ENCODE assay signal across 21 cellular contexts in genomic region chr12:12158858-12159257, GRCh38.
DNase-seq lines count a peak whose midpoint lies in the region; ATAC-seq and TF ChIP-seq lines count a peak whose summit lies in the region.
"Had no signal": no experiment of that assay in that cellular context is flagged by ENCODE, and none has a peak within 500 bp of the region (broad histone marks: within the 10 kb centered on the region; RNA-seq: fewer than 3 reads in every experiment).

No MANE protein-coding gene starts in this region.

- POLR2A ChIA-PET in naive thymus-derived CD8-positive, alpha-beta T cell (lab: Charles Lee), result no interaction called here

- no peak overlapping the region for H4K91ac ChIP-seq in H9 (ENCODE audit: insufficient read length, low read depth, low read length)

- H3K36me3 ChIP-seq in left lung, result peaks cover 0 to 10% of the 10 kb centered on the region in 2 donors
- peaks cover 2 to 4% (median 4%) of the 10 kb centered on the region in 3 donors for H3K36me3 ChIP-seq in skeletal muscle tissue (ENCODE audit: control insufficient read depth in 3 of 3, insufficient read depth in 3 of 3, low read length in 3 of 3)

- ATAC-seq in left lung, result peak; percentile 33
- ATAC-seq in naive thymus-derived CD8-positive, alpha-beta T cell, result no peak
- ATAC-seq: A549 had no signal

- H3K9ac ChIP-seq in H9 (ENCODE audit: extremely low read depth, insufficient read length, low read length) (no peak overlapping the region), skeletal muscle tissue (ENCODE audit: low read depth in 1 of 3, low read length in 3 of 3) (no peak overlapping the region)

- no peaks in the 10 kb centered on the region for H4K20me1 ChIP-seq in H9 (ENCODE audit: control insufficient read depth, insufficient read depth, insufficient read length)

- H3K4me3 ChIP-seq in fibroblast of pulmonary artery (replicated peaks; ENCODE audit: low read depth, low read length) (no peak overlapping the region), left lung (no peak overlapping the region), skeletal muscle tissue (ENCODE audit: low read length in 3 of 3) (no peak overlapping the region)
- H3K4me3 ChIP-seq: A549 had no signal

- H2BK12ac ChIP-seq in H9 (ENCODE audit: insufficient read length, low read depth, low read length), result no peak overlapping the region

- H3K18ac ChIP-seq in H9 (ENCODE audit: insufficient read length, low read depth, low read length), result no peak overlapping the region

- no peak overlapping the region for H2BK120ac ChIP-seq in H9 (ENCODE audit: low read depth, low read length, poor library complexity, severe bottlenecking)

- no peak overlapping the region for H3K4me3 Mint-ChIP-seq in H9
- H3K4me3 Mint-ChIP-seq in naive thymus-derived CD8-positive, alpha-beta T cell, result no peak overlapping the region

- H3K27me3 ChIP-seq in H9 (ENCODE audit: insufficient read depth, low read length), result no peaks in the 10 kb centered on the region
- H3K27me3 ChIP-seq in left lung, result no peaks in the 10 kb centered on the region
- H3K27me3 ChIP-seq in skeletal muscle tissue (ENCODE audit: control insufficient read depth in 3 of 3, insufficient read depth in 3 of 3, low read length in 3 of 3), result no peaks in the 10 kb centered on the region

- peaks cover 19 to 69% (median 52%) of the 10 kb centered on the region in 3 experiments; a peak in 6 of 7 replicates for H3K36me3 Mint-ChIP-seq in H9 (ENCODE audit: insufficient read depth in 1 of 3, low read depth in 3 of 3)
- peaks cover 0 to 84% (median 29%) of the 10 kb centered on the region in 3 donors for H3K36me3 Mint-ChIP-seq in naive thymus-derived CD8-positive, alpha-beta T cell

- no peak overlapping the region for H2BK5ac ChIP-seq in H9 (ENCODE audit: insufficient read length, low read length)

- H2AK5ac ChIP-seq in H9 (ENCODE audit: insufficient read length, low read length), result no peak overlapping the region

- H3K23ac ChIP-seq in H9 (ENCODE audit: insufficient read length, low read depth, low read length), result no peak overlapping the region

- DNase-seq in H9 (no peak), fibroblast of pulmonary artery (ENCODE audit: low read depth) (peak; percentile 61), left lung (no peak), DMS153 (lab: John Stamatoyannopoulos, UW) (no peak)
- DNase-seq in stimulated activated CD4-positive, alpha-beta T cell treated with anti-CD3 and anti-CD28 coated beads, Interleukin-4, amount 100 ng/mL, for 24 hours, result no peak
- DNase-seq in naive thymus-derived CD8-positive, alpha-beta T cell, result no peak
- no peak for DNase-seq in stimulated activated CD4-positive, alpha-beta T cell treated with anti-CD3 and anti-CD28 coated beads, Interleukin-12 subunit alpha, Interleukin-12 subunit beta, amount 100 ng/mL, for 4 hours
- DNase-seq: COR-L47; IMR-90; Karpas-422; MM.1S; NCI-H1105; NCI-H1694; NCI-H2107; NCI-H226; NCI-H69; NK-92 treated with Interleukin-12 subunit alpha and Interleukin-12 subunit beta, amount 100 ng/mL, for 24 hours; SIG-M5 had no signal

- H4K8ac ChIP-seq in H9 (replicated peaks; ENCODE audit: insufficient read length, low read depth, low read length), result no peak overlapping the region

- H3K4ac ChIP-seq in H9 (ENCODE audit: low read depth, low read length), result no peak overlapping the region

- H3K4me2 ChIP-seq in H9 (ENCODE audit: insufficient read depth, insufficient read length, low read length), result no peak overlapping the region
- H3K4me2 ChIP-seq: A549 had no signal

- H3K23me2 ChIP-seq in H9 (ENCODE audit: insufficient read length, low read depth, low read length, poor library complexity, severe bottlenecking), result no peaks in the 10 kb centered on the region

- H3K79me2 ChIP-seq in H9 (ENCODE audit: insufficient read depth, low read length), result no peaks in the 10 kb centered on the region

- H3K9me3 ChIP-seq in H9 (ENCODE audit: control insufficient read depth, low read depth, low read length) (no peaks in the 10 kb centered on the region), left lung (no peaks in the 10 kb centered on the region), skeletal muscle tissue (ENCODE audit: control insufficient read depth in 3 of 3, low read length in 3 of 3) (no peaks in the 10 kb centered on the region)
- H3K9me3 ChIP-seq: A549 had no signal

- no peak overlapping the region for H2BK15ac ChIP-seq in H9 (ENCODE audit: low read depth, low read length)

- H3K56ac ChIP-seq in H9 (ENCODE audit: insufficient read length, low read depth, low read length), result no peak overlapping the region

- intact Hi-C loops in left lung (cut with DNase I), result no loop called here

- no peak overlapping the region for H3K14ac ChIP-seq in H9 (ENCODE audit: insufficient read depth, low read length)

- peak overlapping the region in 2 of 3 experiments; percentile 39 to 49; a peak in 2 of 7 replicates for H3K27ac Mint-ChIP-seq in H9
- no peak overlapping the region for H3K27ac Mint-ChIP-seq in naive thymus-derived CD8-positive, alpha-beta T cell

- H3K4me1 Mint-ChIP-seq in H9, result no peaks in the 10 kb centered on the region
- H3K4me1 Mint-ChIP-seq in naive thymus-derived CD8-positive, alpha-beta T cell, result peaks cover 0 to 2% (median 0%) of the 10 kb centered on the region in 4 donors

- no peak overlapping the region for H2BK20ac ChIP-seq in H9 (ENCODE audit: low read depth, low read length, poor library complexity, severe bottlenecking)

- H3K9me3 Mint-ChIP-seq in H9, result no peaks in the 10 kb centered on the region
- H3K9me3 Mint-ChIP-seq in naive thymus-derived CD8-positive, alpha-beta T cell, result no peaks in the 10 kb centered on the region

- H2AFZ ChIP-seq in H9 (ENCODE audit: low read length), result no peak overlapping the region

- TF ChIP-seq CTCF in H9 (conservative IDR thresholded peaks at IDR 0.05), result no peak
- TF ChIP-seq CTCF in fibroblast of pulmonary artery (IDR thresholded peaks at IDR 0.05; ENCODE audit: low read length, missing control alignments), result no peak
- no peak for TF ChIP-seq CTCF in left lung (IDR thresholded peaks at IDR 0.05)

- no peak overlapping the region for H4K5ac ChIP-seq in H9 (ENCODE audit: insufficient read length, low read depth, low read length)

- WGBS in H9 (ENCODE audit: extremely low coverage, insufficient read length, low lambda C conversion rate), result no CpG with 5 or more reads among the region's 8 CpGs

- no peaks in the 10 kb centered on the region for H3K79me1 ChIP-seq in H9 (ENCODE audit: insufficient read depth, low read depth, low read length, poor library complexity, severe bottlenecking)

- H3T11ph ChIP-seq in H9 (ENCODE audit: low read length), result no peak overlapping the region

- no peaks in the 10 kb centered on the region for H3K4me1 ChIP-seq in H9 (ENCODE audit: insufficient read depth, low read length)
- H3K4me1 ChIP-seq in left lung, result peaks cover 0 to 3% of the 10 kb centered on the region in 2 donors
- peaks cover 6 to 18% (median 14%) of the 10 kb centered on the region in 3 donors for H3K4me1 ChIP-seq in skeletal muscle tissue (ENCODE audit: control insufficient read depth in 3 of 3, insufficient read depth in 3 of 3, low read length in 3 of 3)

- no peaks in the 10 kb centered on the region for H3K27me3 Mint-ChIP-seq in H9 (ENCODE audit: low read depth)
- no peaks in the 10 kb centered on the region for H3K27me3 Mint-ChIP-seq in naive thymus-derived CD8-positive, alpha-beta T cell

- H3K27ac ChIP-seq in H9 (ENCODE audit: insufficient read length, low read depth, low read length) (no peak overlapping the region), left lung (no peak overlapping the region), skeletal muscle tissue (ENCODE audit: low read depth, low read length) (peak overlapping the region; percentile 0)
- H3K27ac ChIP-seq: A549, C4-2B had no signal

Comparison
In these comparisons a context has a peak if more than half of its experiments do, and no peak if none do; other contexts are left out.
1. H3K27ac Mint-ChIP-seq: peak in H9 (2 of 3); none in naive thymus-derived CD8-positive, alpha-beta T cell (0 of 10).